12 cellular contexts compared by ENCODE assay signal in genomic region chr1:227895828-227896685, GRCh38. TPM values are rescaled to one million over a fixed set of nuclear protein-coding genes. Genes with fewer than 3 reads are reported as not detected.
DNase-seq lines count a peak whose midpoint lies in the region; ATAC-seq, FAIRE-seq and TF ChIP-seq lines count a peak whose summit lies in the region.
"Had no signal": no experiment of that assay in that cellular context is flagged by ENCODE, and none has a peak within 500 bp of the region (broad histone marks: within the 10 kb centered on the region; RNA-seq: fewer than 3 reads in every experiment).

No MANE protein-coding gene starts in this region.

- intact Hi-C loops in psoas muscle (cut with DNase I) = no loop called here

- no peak for TF ChIP-seq POLR2A in H54 (IDR thresholded peaks at IDR 0.05; ENCODE audit: low read depth, low read length)

- H3K4me1 Mint-ChIP-seq in activated naive CD8-positive, alpha-beta T cell treated with anti-CD3 and anti-CD28 coated beads, Interleukin-2, amount 50 U/mL, for 24 hours = peaks cover 6% of the 10 kb centered on the region

- no peak overlapping the region for H3K4me2 ChIP-seq in hepatocyte
- H3K4me2 ChIP-seq: KMS-11 had no signal

- no peaks in the 10 kb centered on the region for H3K9me3 Mint-ChIP-seq in activated naive CD8-positive, alpha-beta T cell treated with anti-CD3 and anti-CD28 coated beads, Interleukin-2, amount 50 U/mL, for 24 hours
- H3K9me3 Mint-ChIP-seq: memory B cell had no signal

- H3K9me2 ChIP-seq in hepatocyte (replicated peaks; ENCODE audit: insufficient read depth) = no peaks in the 10 kb centered on the region

- H4K20me1 ChIP-seq in hepatocyte (ENCODE audit: insufficient read depth, poor library complexity, severe bottlenecking) = no peaks in the 10 kb centered on the region

- no peaks in the 10 kb centered on the region for H3K36me3 Mint-ChIP-seq in activated naive CD8-positive, alpha-beta T cell treated with anti-CD3 and anti-CD28 coated beads, Interleukin-2, amount 50 U/mL, for 24 hours (ENCODE audit: low read depth)
- H3K36me3 Mint-ChIP-seq: memory B cell had no signal

- H3K9me3 ChIP-seq in HEK293 (ENCODE audit: control insufficient read depth, insufficient read depth, low read depth, low read length) (no peaks in the 10 kb centered on the region), hepatocyte (ENCODE audit: low read depth) (no peaks in the 10 kb centered on the region), psoas muscle (no peaks in the 10 kb centered on the region)
- H3K9me3 ChIP-seq: HAP-1 had no signal

- H3K27me3 Mint-ChIP-seq in activated naive CD8-positive, alpha-beta T cell treated with anti-CD3 and anti-CD28 coated beads, Interleukin-2, amount 50 U/mL, for 24 hours = no peaks in the 10 kb centered on the region

- H3K36me3 ChIP-seq in HEK293 (ENCODE audit: control insufficient read depth in 2 of 2, insufficient read depth in 1 of 2, low read length in 2 of 2) (no peaks in the 10 kb centered on the region), hepatocyte (replicated peaks; ENCODE audit: insufficient read depth, low read depth) (no peaks in the 10 kb centered on the region), psoas muscle (ENCODE audit: insufficient read depth in 1 of 2, low read depth in 1 of 2) (no peaks in the 10 kb centered on the region)
- H3K36me3 ChIP-seq: HAP-1 had no signal

- TF ChIP-seq CTCF in HEK293 (tag by site-specific recombination; IDR thresholded peaks at IDR 0.05) = no peak
- peak; percentile 3 for TF ChIP-seq CTCF in hepatocyte (IDR thresholded peaks at IDR 0.05; ENCODE audit: poor library complexity)
- TF ChIP-seq CTCF in psoas muscle (IDR thresholded peaks at IDR 0.05) = no peak

- H3K27ac Mint-ChIP-seq in activated naive CD8-positive, alpha-beta T cell treated with anti-CD3 and anti-CD28 coated beads, Interleukin-2, amount 50 U/mL, for 24 hours = no peak overlapping the region
- H3K27ac Mint-ChIP-seq: memory B cell had no signal

- WGBS in hepatocyte (ENCODE audit: low lambda C conversion rate, missing lambda C conversion rate) = 64% methylated on average over 24 of the region's 24 CpGs
- 69 to 73% (median 72%) methylated on average over 21 to 24 of the region's 24 CpGs for WGBS in psoas muscle, 3 donors

- no peaks in the 10 kb centered on the region for H3K79me2 ChIP-seq in hepatocyte

- DNase-seq in activated naive CD8-positive, alpha-beta T cell treated with anti-CD3 and anti-CD28 coated beads, Interleukin-2, amount 50 U/mL, for 24 hours = peak; percentile 0
- no peak for DNase-seq in hepatocyte (ENCODE audit: low spot score)
- DNase-seq in psoas muscle = peak; percentile 11 to 39
- no peak for DNase-seq in AML-193 (lab: John Stamatoyannopoulos, UW)
- no peak for DNase-seq in UCSD-AML1 (lab: John Stamatoyannopoulos, UW; ENCODE audit: unreplicated experiment)
- DNase-seq in H54 (ENCODE audit: insufficient read length, low spot score) = no peak
- DNase-seq in cerebellar cortex (ENCODE audit: low spot score) = no peak
- DNase-seq: GF-D8 had no signal

- H3K4me1 ChIP-seq in HEK293 (ENCODE audit: control insufficient read depth, insufficient read depth, low read length) = no peaks in the 10 kb centered on the region
- peaks cover 16% of the 10 kb centered on the region for H3K4me1 ChIP-seq in hepatocyte (ENCODE audit: insufficient read depth)
- H3K4me1 ChIP-seq in psoas muscle = no peaks in the 10 kb centered on the region
- H3K4me1 ChIP-seq: HAP-1 had no signal

- no peaks in the 10 kb centered on the region for H3K27me3 ChIP-seq in hepatocyte
- no peaks in the 10 kb centered on the region for H3K27me3 ChIP-seq in psoas muscle (ENCODE audit: insufficient read depth in 3 of 3, low read length in 2 of 3)

- FAIRE-seq in H54 (lab: Jason Lieb, UNC) = no peak

- H2AFZ ChIP-seq in hepatocyte = no peak overlapping the region

- ATAC-seq in activated naive CD8-positive, alpha-beta T cell treated with anti-CD3 and anti-CD28 coated beads, Interleukin-2, amount 50 U/mL, for 24 hours = no peak
- ATAC-seq in psoas muscle = no peak

- H3K4me3 ChIP-seq in HEK293 (ENCODE audit: low read depth, low read length) (no peak overlapping the region), hepatocyte (no peak overlapping the region), psoas muscle (no peak overlapping the region)
- H3K4me3 ChIP-seq: HAP-1 had no signal

- no peak overlapping the region for H3K4me3 Mint-ChIP-seq in activated naive CD8-positive, alpha-beta T cell treated with anti-CD3 and anti-CD28 coated beads, Interleukin-2, amount 50 U/mL, for 24 hours
- H3K4me3 Mint-ChIP-seq: memory B cell had no signal

- CTCF ChIA-PET in HEK293 (lab: Yijun Ruan, JAX) = interaction anchor here (0.6 to 1.4 kb wide), 2 partner anchors 50 to 58 kb away, joined by 4 read pairs; no protein-coding TSS in a partner anchor

- H3K27ac ChIP-seq in HEK293 (ENCODE audit: extremely low read depth, low read depth, low read length) = no peak overlapping the region
- peak overlapping the region; percentile 48 for H3K27ac ChIP-seq in hepatocyte
- H3K27ac ChIP-seq in psoas muscle = no peak overlapping the region
- H3K27ac ChIP-seq: KMS-11 had no signal

- POLR2A ChIA-PET in HEK293 (lab: Yijun Ruan, JAX) = no interaction called here

TF ChIP-seq in HEK293, 187 proteins besides CTCF, POLR2A, EP300 and RAD21:
- TF ChIP-seq PBX3 (CRISPR knock-in tag; IDR thresholded peaks at IDR 0.05) (no peak), ZFP3 (tag by site-specific recombination; IDR thresholded peaks at IDR 0.05; ENCODE audit: low read depth) (peak; percentile 68), MEIS1 (CRISPR knock-in tag; IDR thresholded peaks at IDR 0.05; ENCODE audit: borderline replicate concordance) (no peak), ZNF747 (tag by site-specific recombination; IDR thresholded peaks at IDR 0.05) (no peak), HOXD13 (CRISPR knock-in tag; IDR thresholded peaks at IDR 0.05; ENCODE audit: borderline replicate concordance) (no peak), ZNF707 (tag by site-specific recombination; IDR thresholded peaks at IDR 0.05) (no peak), ZNF777 (tag by site-specific recombination; IDR thresholded peaks at IDR 0.05; ENCODE audit: borderline replicate concordance) (no peak), ZNF311 (tag by site-specific recombination; IDR thresholded peaks at IDR 0.05; ENCODE audit: borderline replicate concordance) (no peak), ZNF776 (tag by site-specific recombination; IDR thresholded peaks at IDR 0.05; ENCODE audit: borderline replicate concordance) (no peak), ZNF221 (tag by site-specific recombination; IDR thresholded peaks at IDR 0.05; ENCODE audit: borderline replicate concordance) (no peak), BCL11B (tag by site-specific recombination; IDR thresholded peaks at IDR 0.05; ENCODE audit: low read depth) (no peak), ZFHX2 (tag by site-specific recombination; conservative IDR thresholded peaks at IDR 0.05) (no peak), ZIC2 (tag by site-specific recombination; IDR thresholded peaks at IDR 0.05) (peak; percentile 61), ZNF146 (tag by site-specific recombination; IDR thresholded peaks at IDR 0.05) (no peak), ZNF645 (tag by site-specific recombination; IDR thresholded peaks at IDR 0.05) (no peak)

RNA-seq across cellular contexts. Expression of gene WNT9A, which starts 51.7 kb away (rescaled TPM):
- total RNA-seq in hepatocyte (1.2 and 2.8 TPM in 2 replicates), psoas muscle (10 to 100 TPM in 3 of 4 donors, 1 to 10 TPM in 1; 7.6 to 49.7 (median 23.1) TPM)
- polyA plus RNA-seq in hepatocyte (0.40 and 1.5 TPM in 2 replicates), psoas muscle (10 to 100 TPM in 2 of 3 donors, 1 to 10 TPM in 1; 7.9 to 25.8 (median 18.1) TPM)

Comparison
In these comparisons a context has a peak if more than half of its experiments do, and no peak if none do; other contexts are left out.
1. DNase-seq: peak in activated naive CD8-positive, alpha-beta T cell treated with anti-CD3 and anti-CD28 coated beads, Interleukin-2, amount 50 U/mL, for 24 hours (single experiment) and psoas muscle (2 of 2); none in hepatocyte (single experiment), AML-193 (0 of 2), UCSD-AML1 (single experiment), H54 (single experiment) and cerebellar cortex (single experiment).